In the genomic region with DNA sequence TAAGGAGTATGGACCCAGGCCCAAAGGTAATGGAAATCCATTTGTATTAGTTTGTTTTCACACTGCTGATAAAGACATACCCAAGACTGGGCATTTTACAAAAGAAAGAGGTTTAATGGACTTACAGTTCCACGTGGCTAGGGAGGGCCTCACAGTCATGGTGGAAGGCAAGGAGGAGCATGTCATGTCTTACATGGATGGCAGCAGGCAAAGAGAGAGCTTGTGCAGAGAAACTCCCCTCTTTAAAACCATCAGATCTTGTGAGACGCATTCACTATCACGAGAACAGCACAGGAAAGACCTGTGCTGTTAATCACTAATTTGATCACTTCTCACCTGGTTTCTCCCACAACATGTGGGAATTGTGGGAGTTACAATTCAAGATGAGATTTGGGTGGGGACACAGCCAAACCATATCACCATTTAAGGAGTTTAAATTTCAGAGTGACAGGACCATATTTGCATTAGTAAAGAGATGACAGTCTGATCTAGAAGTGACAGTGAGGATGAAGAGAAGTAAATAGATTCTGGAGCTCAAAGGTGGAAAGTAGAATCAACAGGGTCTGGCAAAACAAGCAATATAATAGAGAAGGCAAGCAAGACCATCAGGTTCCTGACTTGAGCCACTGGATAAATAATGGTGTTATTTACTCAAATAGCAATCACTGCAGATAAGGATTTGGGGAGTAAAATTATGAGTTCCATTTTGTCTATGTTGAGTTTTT, we compare ENCODE assay signal across 1 cellular context.
A peak's percentile ranks its signal among the peaks of the same experiment; 100 is the strongest.
TF ChIP-seq lines count a peak whose summit lies in the region.

No MANE protein-coding gene starts in this region.

TF ChIP-seq in HepG2, 621 proteins besides CTCF, POLR2A, EP300 and RAD21 (continues in another document):
- TF ChIP-seq SAFB2 (CRISPR knock-in tag; IDR thresholded peaks at IDR 0.05; ENCODE audit: borderline replicate concordance, low read depth) (no peak), MAF1 (CRISPR knock-in tag; IDR thresholded peaks at IDR 0.05; ENCODE audit: borderline replicate concordance) (no peak), FOXK1 (CRISPR knock-in tag; IDR thresholded peaks at IDR 0.05; ENCODE audit: borderline replicate concordance, low read depth) (no peak), KAT2B (IDR thresholded peaks at IDR 0.05; ENCODE audit: borderline replicate concordance, low read depth, low read length) (no peak), ZNF530 (CRISPR knock-in tag; IDR thresholded peaks at IDR 0.05; ENCODE audit: low read depth) (no peak), HMG20A (CRISPR knock-in tag; IDR thresholded peaks at IDR 0.05; ENCODE audit: borderline replicate concordance) (no peak; the same call in 1 of the 2 replicates), CENPBD1 (CRISPR knock-in tag; IDR thresholded peaks at IDR 0.05; ENCODE audit: borderline replicate concordance, low read depth) (no peak), MIXL1 (CRISPR knock-in tag; IDR thresholded peaks at IDR 0.05) (peak; percentile 57; the same call in 1 of the 2 replicates), SRY (CRISPR knock-in tag; IDR thresholded peaks at IDR 0.05) (no peak), SKI (IDR thresholded peaks at IDR 0.05; ENCODE audit: partially characterized antibody) (peak; percentile 10), ZNF207 (IDR thresholded peaks at IDR 0.05; ENCODE audit: borderline replicate concordance) (no peak), BORCS8-MEF2B (CRISPR knock-in tag; IDR thresholded peaks at IDR 0.05) (no peak), ELK4 (CRISPR knock-in tag; IDR thresholded peaks at IDR 0.05; ENCODE audit: borderline replicate concordance) (no peak), HNRNPLL (IDR thresholded peaks at IDR 0.05; ENCODE audit: low read depth, low read length, poor library complexity, severe bottlenecking) (no peak), ZNF496 (CRISPR knock-in tag; IDR thresholded peaks at IDR 0.05; ENCODE audit: insufficient replicate concordance) (no peak), IKZF1 (IDR thresholded peaks at IDR 0.05) (no peak), ZNF841 (CRISPR knock-in tag; IDR thresholded peaks at IDR 0.05; ENCODE audit: borderline replicate concordance) (no peak), AGO2 (optimal IDR thresholded peaks at IDR 0.05; ENCODE audit: low read depth, low read length) (no peak), NR1H2 (CRISPR knock-in tag; IDR thresholded peaks at IDR 0.05; ENCODE audit: borderline replicate concordance, low read depth) (no peak), MEIS2 (CRISPR knock-in tag; IDR thresholded peaks at IDR 0.05) (peak; percentile 35; the same call in 1 of the 2 replicates), ZNF430 (CRISPR knock-in tag; IDR thresholded peaks at IDR 0.05) (no peak), ZNF746 (CRISPR knock-in tag; IDR thresholded peaks at IDR 0.05) (no peak), SP4 (CRISPR knock-in tag; IDR thresholded peaks at IDR 0.05) (no peak), TRIM22 (IDR thresholded peaks at IDR 0.05) (no peak), ETV5 (CRISPR knock-in tag; IDR thresholded peaks at IDR 0.05; ENCODE audit: borderline replicate concordance) (no peak; the same call in 1 of the 2 replicates), TAF15 (IDR thresholded peaks at IDR 0.05; ENCODE audit: low read depth, low read length, poor library complexity, severe bottlenecking) (no peak), SP5 (CRISPR knock-in tag; IDR thresholded peaks at IDR 0.05; ENCODE audit: borderline replicate concordance, low read depth) (no peak), SALL2 (CRISPR knock-in tag; IDR thresholded peaks at IDR 0.05) (no peak), SOX6 (IDR thresholded peaks at IDR 0.05) (no peak), SOX6 (CRISPR knock-in tag; IDR thresholded peaks at IDR 0.05) (peak; percentile 36; the same call in 1 of the 2 replicates), MXD4 (CRISPR knock-in tag; IDR thresholded peaks at IDR 0.05) (no peak), SRSF9 (IDR thresholded peaks at IDR 0.05; ENCODE audit: borderline replicate concordance, insufficient read depth, low read depth, low read length, poor library complexity, severe bottlenecking) (no peak), FOXA1 (IDR thresholded peaks at IDR 0.05) (peak; percentile 77), FOXA1 (CRISPR knock-in tag; IDR thresholded peaks at IDR 0.05) (peak; percentile 55; the same call in 1 of the 2 replicates), EED (CRISPR knock-in tag; IDR thresholded peaks at IDR 0.05) (no peak), ZNF564 (CRISPR knock-in tag; IDR thresholded peaks at IDR 0.05) (no peak), SETDB1 (CRISPR knock-in tag; IDR thresholded peaks at IDR 0.05; ENCODE audit: borderline replicate concordance) (peak; percentile 72; the same call in 1 of the 2 replicates), ZKSCAN8 (CRISPR knock-in tag; IDR thresholded peaks at IDR 0.05; ENCODE audit: borderline replicate concordance) (no peak), ZNF556 (CRISPR knock-in tag; IDR thresholded peaks at IDR 0.05; ENCODE audit: borderline replicate concordance) (no peak), HNRNPH1 (optimal IDR thresholded peaks at IDR 0.05; ENCODE audit: low read depth, low read length) (no peak), AKAP8 (CRISPR knock-in tag; IDR thresholded peaks at IDR 0.05) (no peak), ZNF333 (CRISPR knock-in tag; IDR thresholded peaks at IDR 0.05; ENCODE audit: borderline replicate concordance) (no peak), HDAC1 (CRISPR knock-in tag; IDR thresholded peaks at IDR 0.05) (peak; percentile 40; the same call in 1 of the 2 replicates), ZNF850 (CRISPR knock-in tag; conservative IDR thresholded peaks at IDR 0.05) (no peak), ZNF17 (CRISPR knock-in tag; IDR thresholded peaks at IDR 0.05) (no peak), ZNF761 (CRISPR knock-in tag; conservative IDR thresholded peaks at IDR 0.05) (no peak), ZNF644 (CRISPR knock-in tag; IDR thresholded peaks at IDR 0.05; ENCODE audit: low read depth) (no peak), GABPA (IDR thresholded peaks at IDR 0.05; ENCODE audit: low read depth, low read length) (no peak), GABPA (CRISPR knock-in tag; IDR thresholded peaks at IDR 0.05; ENCODE audit: low read depth) (no peak), ZSCAN29 (CRISPR knock-in tag; conservative IDR thresholded peaks at IDR 0.05) (no peak), IRX3 (CRISPR knock-in tag; IDR thresholded peaks at IDR 0.05; ENCODE audit: borderline replicate concordance, low read depth) (no peak), GMEB1 (CRISPR knock-in tag; IDR thresholded peaks at IDR 0.05; ENCODE audit: borderline replicate concordance) (no peak), HDAC2 (CRISPR knock-in tag; IDR thresholded peaks at IDR 0.05) (peak; percentile 56; the same call in 1 of the 2 replicates), ZNF160 (CRISPR knock-in tag; IDR thresholded peaks at IDR 0.05) (no peak), HMGXB4 (CRISPR knock-in tag; IDR thresholded peaks at IDR 0.05; ENCODE audit: borderline replicate concordance in 1 of 2, low read depth in 1 of 2) (no peak), ZNF629 (CRISPR knock-in tag; conservative IDR thresholded peaks at IDR 0.05) (no peak), THYN1 (CRISPR knock-in tag; IDR thresholded peaks at IDR 0.05; ENCODE audit: borderline replicate concordance, low read depth) (no peak), ZMYM4 (CRISPR knock-in tag; IDR thresholded peaks at IDR 0.05) (peak; percentile 88), ADNP (CRISPR knock-in tag; IDR thresholded peaks at IDR 0.05) (no peak), RCOR2 (CRISPR knock-in tag; IDR thresholded peaks at IDR 0.05) (peak; percentile 61; the same call in 1 of the 2 replicates), ZBTB3 (CRISPR knock-in tag; IDR thresholded peaks at IDR 0.05; ENCODE audit: borderline replicate concordance, low read depth) (no peak), KDM2A (CRISPR knock-in tag; IDR thresholded peaks at IDR 0.05; ENCODE audit: borderline replicate concordance, low read depth) (no peak), POLR2AphosphoS5 (IDR thresholded peaks at IDR 0.05; ENCODE audit: low read depth, low read length) (no peak), ZNF614 (CRISPR knock-in tag; IDR thresholded peaks at IDR 0.05; ENCODE audit: borderline replicate concordance) (0 out of 2 replicates have a peak, but pooled peaks have one; percentile 54), PITX1 (CRISPR knock-in tag; IDR thresholded peaks at IDR 0.05) (no peak), ZNF441 (CRISPR knock-in tag; IDR thresholded peaks at IDR 0.05; ENCODE audit: borderline replicate concordance) (no peak), KLF16 (CRISPR knock-in tag; IDR thresholded peaks at IDR 0.05) (no peak), STAG1 (CRISPR knock-in tag; IDR thresholded peaks at IDR 0.05) (no peak)
- TF ChIP-seq, protein P1, sequence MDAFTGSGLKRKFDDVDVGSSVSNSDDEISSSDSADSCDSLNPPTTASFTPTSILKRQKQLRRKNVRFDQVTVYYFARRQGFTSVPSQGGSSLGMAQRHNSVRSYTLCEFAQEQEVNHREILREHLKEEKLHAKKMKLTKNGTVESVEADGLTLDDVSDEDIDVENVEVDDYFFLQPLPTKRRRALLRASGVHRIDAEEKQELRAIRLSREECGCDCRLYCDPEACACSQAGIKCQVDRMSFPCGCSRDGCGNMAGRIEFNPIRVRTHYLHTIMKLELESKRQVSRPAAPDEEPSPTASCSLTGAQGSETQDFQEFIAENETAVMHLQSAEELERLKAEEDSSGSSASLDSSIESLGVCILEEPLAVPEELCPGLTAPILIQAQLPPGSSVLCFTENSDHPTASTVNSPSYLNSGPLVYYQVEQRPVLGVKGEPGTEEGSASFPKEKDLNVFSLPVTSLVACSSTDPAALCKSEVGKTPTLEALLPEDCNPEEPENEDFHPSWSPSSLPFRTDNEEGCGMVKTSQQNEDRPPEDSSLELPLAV (CRISPR knock-in tag; conservative IDR thresholded peaks at IDR 0.05; ENCODE audit: low read depth) = no peak
- TF ChIP-seq, protein P2, sequence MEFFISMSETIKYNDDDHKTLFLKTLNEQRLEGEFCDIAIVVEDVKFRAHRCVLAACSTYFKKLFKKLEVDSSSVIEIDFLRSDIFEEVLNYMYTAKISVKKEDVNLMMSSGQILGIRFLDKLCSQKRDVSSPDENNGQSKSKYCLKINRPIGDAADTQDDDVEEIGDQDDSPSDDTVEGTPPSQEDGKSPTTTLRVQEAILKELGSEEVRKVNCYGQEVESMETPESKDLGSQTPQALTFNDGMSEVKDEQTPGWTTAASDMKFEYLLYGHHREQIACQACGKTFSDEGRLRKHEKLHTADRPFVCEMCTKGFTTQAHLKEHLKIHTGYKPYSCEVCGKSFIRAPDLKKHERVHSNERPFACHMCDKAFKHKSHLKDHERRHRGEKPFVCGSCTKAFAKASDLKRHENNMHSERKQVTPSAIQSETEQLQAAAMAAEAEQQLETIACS (CRISPR knock-in tag; IDR thresholded peaks at IDR 0.05) = no peak
- TF ChIP-seq, protein P3, sequence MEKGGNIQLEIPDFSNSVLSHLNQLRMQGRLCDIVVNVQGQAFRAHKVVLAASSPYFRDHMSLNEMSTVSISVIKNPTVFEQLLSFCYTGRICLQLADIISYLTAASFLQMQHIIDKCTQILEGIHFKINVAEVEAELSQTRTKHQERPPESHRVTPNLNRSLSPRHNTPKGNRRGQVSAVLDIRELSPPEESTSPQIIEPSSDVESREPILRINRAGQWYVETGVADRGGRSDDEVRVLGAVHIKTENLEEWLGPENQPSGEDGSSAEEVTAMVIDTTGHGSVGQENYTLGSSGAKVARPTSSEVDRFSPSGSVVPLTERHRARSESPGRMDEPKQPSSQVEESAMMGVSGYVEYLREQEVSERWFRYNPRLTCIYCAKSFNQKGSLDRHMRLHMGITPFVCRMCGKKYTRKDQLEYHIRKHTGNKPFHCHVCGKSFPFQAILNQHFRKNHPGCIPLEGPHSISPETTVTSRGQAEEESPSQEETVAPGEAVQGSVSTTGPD (CRISPR knock-in tag; IDR thresholded peaks at IDR 0.05) = no peak
